In the genomic region with DNA sequence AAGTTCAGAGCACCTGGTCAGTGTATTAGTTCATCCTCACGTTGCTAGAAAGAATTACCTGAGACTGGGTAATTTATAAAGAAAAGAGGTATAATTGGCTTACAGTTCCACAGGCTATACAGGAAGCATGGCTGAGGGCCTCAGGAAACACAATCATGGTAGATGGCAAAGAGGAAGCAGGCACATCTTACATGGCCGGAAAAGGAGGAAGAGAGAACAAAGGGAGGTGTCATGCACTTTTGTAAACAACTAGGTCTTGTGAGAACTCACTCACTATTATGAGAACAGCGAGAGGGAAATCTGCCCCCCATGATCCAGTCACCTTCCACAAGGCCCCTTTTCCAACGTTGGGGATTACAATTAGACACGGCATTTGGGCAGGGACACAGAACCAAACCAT, we compare ENCODE assay signal across 17 cellular contexts.
"Had no signal": no experiment of that assay in that cellular context is flagged by ENCODE, and none has a peak within 500 bp of the region (broad histone marks: within the 10 kb centered on the region; RNA-seq: fewer than 3 reads in every experiment).

No MANE protein-coding gene starts in this region.

- FAIRE-seq: colon, pancreas had no signal

- H3K9me3 ChIP-seq: adrenal gland, gastrocnemius medialis, lower lobe of right lung, pancreas had no signal

- H3K36me3 ChIP-seq: adrenal gland, gastrocnemius medialis, heart right ventricle, lower lobe of right lung, pancreas had no signal

- H3K4me3 Mint-ChIP-seq: activated CD4-positive, alpha-beta T cell treated with anti-CD3 and anti-CD28 coated beads, Interleukin-2, amount 10 ng/mL, durations not matched to agents 24 days and 14 days; activated CD8-positive, alpha-beta T cell treated with anti-CD3 and anti-CD28 coated beads, Interleukin-2, amount 10 ng/mL, durations not matched to agents 7 days and 5 days; activated naive CD4-positive, alpha-beta T cell treated with anti-CD3 and anti-CD28 coated beads, Interleukin-2, amount 50 U/mL, for 24 hours had no signal

- H3K27me3 Mint-ChIP-seq: activated CD4-positive, alpha-beta T cell treated with anti-CD3 and anti-CD28 coated beads, Interleukin-2, amount 10 ng/mL, durations not matched to agents 24 days and 14 days; activated naive CD4-positive, alpha-beta T cell treated with anti-CD3 and anti-CD28 coated beads, Interleukin-2, amount 50 U/mL, for 24 hours had no signal

- ATAC-seq: activated CD8-positive, alpha-beta T cell treated with anti-CD3 and anti-CD28 coated beads, Interleukin-2, amount 10 ng/mL, durations not matched to agents 7 days and 5 days; gastrocnemius medialis; heart right ventricle; left colon; lower lobe of right lung; pancreas had no signal

- H3K27ac Mint-ChIP-seq: activated CD4-positive, alpha-beta T cell treated with anti-CD3 and anti-CD28 coated beads, Interleukin-2, amount 10 ng/mL, durations not matched to agents 24 days and 14 days; activated CD8-positive, alpha-beta T cell treated with anti-CD3 and anti-CD28 coated beads, Interleukin-2, amount 10 ng/mL, durations not matched to agents 7 days and 5 days; activated naive CD4-positive, alpha-beta T cell treated with anti-CD3 and anti-CD28 coated beads, Interleukin-2, amount 50 U/mL, for 24 hours had no signal

- DNase-seq: activated CD4-positive, alpha-beta T cell treated with anti-CD3 and anti-CD28 coated beads, Interleukin-2, amount 10 ng/mL, durations not matched to agents 24 days and 14 days; activated CD4-positive, CD25-positive, alpha-beta regulatory T cell; activated CD8-positive, alpha-beta memory T cell treated with anti-CD3 and anti-CD28 coated beads, Interleukin-2, amount 50 U/mL, for 4 hours; activated CD8-positive, alpha-beta T cell treated with anti-CD3 and anti-CD28 coated beads, Interleukin-2, amount 10 ng/mL, durations not matched to agents 7 days and 5 days; activated effector memory CD4-positive, alpha-beta T cell treated with anti-CD3 and anti-CD28 coated beads, Interleukin-2, amount 50 U/mL, for 16 hours; activated T-cell treated with anti-CD3 and anti-CD28 coated beads, Interleukin-2, amount 50 U/mL, for 48 hours; adrenal gland; caudate nucleus; effector CD4-positive, alpha-beta T cell; gastrocnemius medialis; heart right ventricle; left colon; lower lobe of right lung; pancreas; stimulated activated CD4-positive, alpha-beta T cell treated with anti-CD3 and anti-CD28 coated beads, Interleukin-1b, Interleukin-23, amount 100 ng/mL, for 48 hours had no signal

- H3K27ac ChIP-seq: adrenal gland, gastrocnemius medialis, heart right ventricle, lower lobe of right lung, pancreas had no signal

- H3K4me3 ChIP-seq: adrenal gland, gastrocnemius medialis, heart right ventricle, lower lobe of right lung, pancreas had no signal

- H3K9me3 Mint-ChIP-seq: activated naive CD4-positive, alpha-beta T cell treated with anti-CD3 and anti-CD28 coated beads, Interleukin-2, amount 50 U/mL, for 24 hours had no signal

- H3K27me3 ChIP-seq: adrenal gland, gastrocnemius medialis, heart right ventricle, pancreas had no signal

- H3K4me1 Mint-ChIP-seq: activated CD4-positive, alpha-beta T cell treated with anti-CD3 and anti-CD28 coated beads, Interleukin-2, amount 10 ng/mL, durations not matched to agents 24 days and 14 days; activated naive CD4-positive, alpha-beta T cell treated with anti-CD3 and anti-CD28 coated beads, Interleukin-2, amount 50 U/mL, for 24 hours had no signal

- H3K4me1 ChIP-seq: adrenal gland, gastrocnemius medialis, heart right ventricle, lower lobe of right lung, pancreas had no signal
